In the genomic region with DNA sequence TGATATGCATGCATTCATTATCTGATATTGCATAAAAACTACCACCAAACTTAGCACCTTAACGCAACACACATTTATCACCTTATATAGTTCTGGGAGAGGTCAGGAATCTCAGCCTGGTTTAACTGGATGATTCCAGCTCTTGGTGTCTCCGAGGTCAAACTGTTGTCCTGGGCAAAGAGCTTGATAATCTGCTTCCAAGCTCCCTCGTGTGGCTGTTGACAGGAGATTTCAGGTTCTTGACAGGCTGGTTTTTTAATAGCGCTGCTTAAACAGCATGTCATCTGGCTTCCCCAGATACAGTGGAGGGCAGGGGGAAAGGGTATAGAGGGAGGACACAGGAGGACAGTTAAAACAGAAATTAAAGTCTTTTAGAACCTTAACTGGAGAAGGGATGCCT, we compare ENCODE assay signal across 9 cellular contexts.
DNase-seq lines count a peak whose midpoint lies in the region; ATAC-seq and TF ChIP-seq lines count a peak whose summit lies in the region.
"Had no signal": no experiment of that assay in that cellular context is flagged by ENCODE, and none has a peak within 500 bp of the region (broad histone marks: within the 10 kb centered on the region; RNA-seq: fewer than 3 reads in every experiment).

No MANE protein-coding gene starts in this region.

- no peak overlapping the region for H3K27ac Mint-ChIP-seq in immature natural killer cell
- H3K27ac Mint-ChIP-seq: IgD-negative memory B cell had no signal

- DNase-seq in EH (ENCODE audit: low read depth) (peak; percentile 62), NCI-H2171 (lab: John Stamatoyannopoulos, UW) (peak; percentile 20), cardiac fibroblast (ENCODE audit: low read depth in 2 of 2) (peak; percentile 3 to 15), midbrain (lab: John Stamatoyannopoulos, UW) (peak; percentile 43), immature natural killer cell (no peak), NCI-H1048 (lab: John Stamatoyannopoulos, UW) (no peak)

- no peak for TF ChIP-seq CTCF in cardiac fibroblast (IDR thresholded peaks at IDR 0.05; ENCODE audit: low read depth, low read length)

- H3K36me3 Mint-ChIP-seq in immature natural killer cell: peaks cover 0 to 7% (median 0%) of the 10 kb centered on the region in 3 donors

- no peak overlapping the region for H3K4me3 Mint-ChIP-seq in immature natural killer cell
- H3K4me3 Mint-ChIP-seq: IgD-negative memory B cell had no signal

- H3K27me3 Mint-ChIP-seq in immature natural killer cell (ENCODE audit: low read depth in 3 of 3): peaks cover 0 to 3% (median 0%) of the 10 kb centered on the region in 3 donors
- H3K27me3 Mint-ChIP-seq: IgD-negative memory B cell had no signal

- H3K9me3 Mint-ChIP-seq in immature natural killer cell: peaks cover 0 to 21% (median 5%) of the 10 kb centered on the region in 6 donors

- ATAC-seq in GM21515 (IDR thresholded peaks at IDR 0.05; ENCODE audit: unreplicated experiment): no peak
- ATAC-seq in GM18861 (IDR thresholded peaks at IDR 0.05; ENCODE audit: unreplicated experiment): no peak

- no peak overlapping the region for H3K4me3 ChIP-seq in cardiac fibroblast (replicated peaks in 1 of 2; ENCODE audit: low read depth in 2 of 2, low read length in 2 of 2)

- no peaks in the 10 kb centered on the region for H3K4me1 Mint-ChIP-seq in immature natural killer cell
- H3K4me1 Mint-ChIP-seq: IgD-negative memory B cell had no signal

Comparison
In these comparisons a context has a peak if more than half of its experiments do, and no peak if none do; other contexts are left out.
1. DNase-seq: peak in EH (single experiment), NCI-H2171 (single experiment), cardiac fibroblast (2 of 2) and midbrain (single experiment); none in immature natural killer cell (0 of 3) and NCI-H1048 (single experiment).